ENCODE assay signal across 13 cellular contexts in the genomic region with DNA sequence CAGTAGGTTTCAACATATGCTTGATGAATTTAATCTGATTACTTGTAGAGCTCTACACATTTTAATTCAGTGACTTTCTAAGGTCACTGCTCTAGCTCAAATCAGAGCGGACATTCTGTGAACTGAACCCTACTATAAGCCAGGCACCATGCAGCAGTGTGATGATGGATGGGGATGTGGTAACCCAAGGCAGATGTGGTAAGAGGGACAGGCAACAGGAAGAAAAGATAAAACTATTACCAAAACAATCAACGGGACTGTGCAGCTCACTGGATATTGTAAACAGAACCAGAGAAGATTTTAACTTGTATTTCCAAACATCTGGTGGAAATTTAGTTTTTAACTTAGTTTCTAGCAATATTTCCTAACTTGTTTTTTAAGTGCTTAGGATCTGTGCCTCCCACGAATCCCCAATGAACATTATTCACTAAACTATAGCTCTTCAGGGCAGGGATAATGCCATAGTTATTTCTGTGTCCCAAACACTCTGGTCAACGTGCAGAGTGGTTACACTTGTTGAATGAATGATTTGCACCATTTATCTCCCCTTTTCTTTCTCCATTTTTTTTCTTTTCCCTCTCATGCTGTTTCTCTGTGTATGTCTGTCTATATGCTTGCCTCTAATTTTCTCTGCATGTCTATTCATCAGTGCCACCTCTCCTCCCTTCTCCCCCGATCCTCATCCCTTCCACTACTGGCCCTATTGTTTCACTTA. TPM values are rescaled to one million over a fixed set of nuclear protein-coding genes. Genes with fewer than 3 reads are reported as not detected.
DNase-seq lines count a peak whose midpoint lies in the region; ATAC-seq, FAIRE-seq and TF ChIP-seq lines count a peak whose summit lies in the region.
"Had no signal": no experiment of that assay in that cellular context is flagged by ENCODE, and none has a peak within 500 bp of the region (broad histone marks: within the 10 kb centered on the region; RNA-seq: fewer than 3 reads in every experiment).

No MANE protein-coding gene starts in this region.

- H3K36me3 Mint-ChIP-seq in CD8-positive, alpha-beta memory T cell: peaks cover 0 to 11% (median 4%) of the 10 kb centered on the region in 3 donors
- peaks cover 53% of the 10 kb centered on the region for H3K36me3 Mint-ChIP-seq in activated T-helper 2 cell treated with anti-CD3 and anti-CD28 coated beads, Interferon-gamma antibody, Interleukin-2, Interleukin-4, amounts not matched to agents 10 μg/mL and 5 μg/mL and 100 μg/mL, durations not matched to agents 14 hours and 24 hours and 36 hours (ENCODE audit: low read depth)

- no peak for TF ChIP-seq POLR2A in H54 (IDR thresholded peaks at IDR 0.05; ENCODE audit: low read depth, low read length)

- CTCF ChIA-PET in CD8-positive, alpha-beta memory T cell (lab: Charles Lee): interaction anchor here (1.3 kb wide), 1 partner anchor 50 kb away, joined by 4 read pairs; no protein-coding TSS in a partner anchor

- no peaks in the 10 kb centered on the region for H3K36me3 ChIP-seq in CD8-positive, alpha-beta memory T cell (ENCODE audit: insufficient read depth, low read length)
- H3K36me3 ChIP-seq: esophagus muscularis mucosa, HAP-1, Peyer's patch had no signal

- H3K4me3 ChIP-seq in CD8-positive, alpha-beta memory T cell (ENCODE audit: low read length): no peak overlapping the region
- H3K4me3 ChIP-seq: esophagus muscularis mucosa, HAP-1, Peyer's patch had no signal

- peaks cover 66 to 80% (median 77%) of the 10 kb centered on the region in 3 donors for H3K4me1 Mint-ChIP-seq in CD8-positive, alpha-beta memory T cell
- H3K4me1 Mint-ChIP-seq in activated T-helper 2 cell treated with anti-CD3 and anti-CD28 coated beads, Interferon-gamma antibody, Interleukin-2, Interleukin-4, amounts not matched to agents 10 μg/mL and 5 μg/mL and 100 μg/mL, durations not matched to agents 14 hours and 24 hours and 36 hours (ENCODE audit: low read depth): peaks cover 55% of the 10 kb centered on the region

- intact Hi-C loops in activated T-helper 2 cell treated with anti-CD3 and anti-CD28 coated beads, Interferon-gamma antibody, Interleukin-2, Interleukin-4, amounts not matched to agents 10 μg/mL and 5 μg/mL and 100 μg/mL, durations not matched to agents 14 hours and 24 hours and 36 hours (cut with micrococcal nuclease): loop anchor here (5.0 to 10.0 kb wide), 2 partner anchors 140 to 378 kb away; a partner anchor contains a TSS

- H3K9me3 Mint-ChIP-seq in CD8-positive, alpha-beta memory T cell: no peaks in the 10 kb centered on the region
- H3K9me3 Mint-ChIP-seq in activated T-helper 2 cell treated with anti-CD3 and anti-CD28 coated beads, Interferon-gamma antibody, Interleukin-2, Interleukin-4, amounts not matched to agents 10 μg/mL and 5 μg/mL and 100 μg/mL, durations not matched to agents 14 hours and 24 hours and 36 hours: no peaks in the 10 kb centered on the region

- no peaks in the 10 kb centered on the region for H3K9me3 ChIP-seq in CD8-positive, alpha-beta memory T cell (ENCODE audit: low read length)
- H3K9me3 ChIP-seq: esophagus muscularis mucosa, HAP-1, Peyer's patch had no signal

- POLR2A ChIA-PET in CD8-positive, alpha-beta memory T cell (lab: Charles Lee): no interaction called here

- no peak for ATAC-seq in HG03520 (IDR thresholded peaks at IDR 0.05; ENCODE audit: unreplicated experiment)

- no peaks in the 10 kb centered on the region for H3K27me3 Mint-ChIP-seq in CD8-positive, alpha-beta memory T cell
- H3K27me3 Mint-ChIP-seq in activated T-helper 2 cell treated with anti-CD3 and anti-CD28 coated beads, Interferon-gamma antibody, Interleukin-2, Interleukin-4, amounts not matched to agents 10 μg/mL and 5 μg/mL and 100 μg/mL, durations not matched to agents 14 hours and 24 hours and 36 hours (ENCODE audit: low read depth): no peaks in the 10 kb centered on the region

- H3K4me3 Mint-ChIP-seq in CD8-positive, alpha-beta memory T cell: peak overlapping the region; percentile 6 to 65 (median 58)
- H3K4me3 Mint-ChIP-seq in activated T-helper 2 cell treated with anti-CD3 and anti-CD28 coated beads, Interferon-gamma antibody, Interleukin-2, Interleukin-4, amounts not matched to agents 10 μg/mL and 5 μg/mL and 100 μg/mL, durations not matched to agents 14 hours and 24 hours and 36 hours (ENCODE audit: low read depth): peak overlapping the region; percentile 77

- DNase-seq in CD8-positive, alpha-beta memory T cell: peak in 2 of 5 donors; percentile 14 to 20
- DNase-seq in MV-4-11 (lab: John Stamatoyannopoulos, UW) (peak; percentile 77), lung microvascular endothelial cell (ENCODE audit: low read depth in 2 of 2) (peak; percentile 3 to 61), cerebellar nuclear complex (lab: John Stamatoyannopoulos, UW) (no peak), H54 (ENCODE audit: insufficient read length, low spot score) (no peak)
- no peak for DNase-seq in activated T-helper 2 cell treated with anti-CD3 and anti-CD28 coated beads, Interferon-gamma antibody, Interleukin-2, Interleukin-4, amounts not matched to agents 10 μg/mL and 5 μg/mL and 100 μg/mL, durations not matched to agents 14 hours and 24 hours and 36 hours (ENCODE audit: low spot score)
- DNase-seq in stimulated activated CD8-positive, alpha-beta memory T cell treated with anti-CD3 and anti-CD28 coated beads, Interleukin-4, amount 100 ng/mL, for 48 hours: no peak
- DNase-seq: trophoblast cell had no signal

- H3K27ac Mint-ChIP-seq in CD8-positive, alpha-beta memory T cell: peak overlapping the region in 7 of 8 donors; percentile 0 to 53 (median 13)
- H3K27ac Mint-ChIP-seq in activated T-helper 2 cell treated with anti-CD3 and anti-CD28 coated beads, Interferon-gamma antibody, Interleukin-2, Interleukin-4, amounts not matched to agents 10 μg/mL and 5 μg/mL and 100 μg/mL, durations not matched to agents 14 hours and 24 hours and 36 hours: peak overlapping the region; percentile 33

- H3K4me1 ChIP-seq in CD8-positive, alpha-beta memory T cell (ENCODE audit: insufficient read depth, low read length): peaks cover 49% of the 10 kb centered on the region

- H3K27ac ChIP-seq in CD8-positive, alpha-beta memory T cell (ENCODE audit: low read depth, low read length): no peak overlapping the region
- H3K27ac ChIP-seq: Peyer's patch had no signal

- H3K27me3 ChIP-seq in CD8-positive, alpha-beta memory T cell (ENCODE audit: insufficient read depth, low read length, poor library complexity, severe bottlenecking): no peaks in the 10 kb centered on the region
- H3K27me3 ChIP-seq: esophagus muscularis mucosa, Peyer's patch had no signal

- no peak for FAIRE-seq in H54 (lab: Jason Lieb, UNC)
- FAIRE-seq: GM12892 had no signal

RNA-seq across cellular contexts. Expression of a gene that starts 3.0 kb away (rescaled TPM):
- total RNA-seq in CD8-positive, alpha-beta memory T cell: 10 to 100 TPM; 87.6 to 96.6 TPM
- 47.0 TPM for polyA plus RNA-seq in CD8-positive, alpha-beta memory T cell
- 219 and 226 TPM in 2 replicates for total RNA-seq in activated T-helper 2 cell treated with anti-CD3 and anti-CD28 coated beads, Interferon-gamma antibody, Interleukin-2, Interleukin-4, amounts not matched to agents 10 μg/mL and 5 μg/mL and 100 μg/mL, durations not matched to agents 14 hours and 24 hours and 36 hours
- 30.7 and 48.4 TPM in 2 replicates for total RNA-seq in lung microvascular endothelial cell

RNA-seq across cellular contexts. Expression of a gene that starts 14.6 kb away (rescaled TPM):
- 100 to 1,000 TPM; 113 to 123 TPM for total RNA-seq in CD8-positive, alpha-beta memory T cell
- polyA plus RNA-seq in CD8-positive, alpha-beta memory T cell: 54.3 TPM
- 144 and 155 TPM in 2 replicates for total RNA-seq in activated T-helper 2 cell treated with anti-CD3 and anti-CD28 coated beads, Interferon-gamma antibody, Interleukin-2, Interleukin-4, amounts not matched to agents 10 μg/mL and 5 μg/mL and 100 μg/mL, durations not matched to agents 14 hours and 24 hours and 36 hours
- 53.4 and 53.8 TPM in 2 replicates for total RNA-seq in lung microvascular endothelial cell

RNA-seq across cellular contexts. Expression of a gene that starts 37.6 kb away (rescaled TPM):
- total RNA-seq in CD8-positive, alpha-beta memory T cell: 10 to 100 TPM; 20.9 to 21.2 TPM
- 25.4 TPM for polyA plus RNA-seq in CD8-positive, alpha-beta memory T cell
- total RNA-seq in activated T-helper 2 cell treated with anti-CD3 and anti-CD28 coated beads, Interferon-gamma antibody, Interleukin-2, Interleukin-4, amounts not matched to agents 10 μg/mL and 5 μg/mL and 100 μg/mL, durations not matched to agents 14 hours and 24 hours and 36 hours: 16.3 and 16.5 TPM in 2 replicates
- 15.9 and 20.6 TPM in 2 replicates for total RNA-seq in lung microvascular endothelial cell

Comparison
In these comparisons a context has a peak if more than half of its experiments do, and no peak if none do; other contexts are left out.
1. DNase-seq: peak in MV-4-11 (single experiment) and lung microvascular endothelial cell (2 of 2); none in activated T-helper 2 cell treated with anti-CD3 and anti-CD28 coated beads, Interferon-gamma antibody, Interleukin-2, Interleukin-4, amounts not matched to agents 10 μg/mL and 5 μg/mL and 100 μg/mL, durations not matched to agents 14 hours and 24 hours and 36 hours (single experiment), stimulated activated CD8-positive, alpha-beta memory T cell treated with anti-CD3 and anti-CD28 coated beads, Interleukin-4, amount 100 ng/mL, for 48 hours (single experiment), cerebellar nuclear complex (0 of 2) and H54 (single experiment).